In the genomic region with DNA sequence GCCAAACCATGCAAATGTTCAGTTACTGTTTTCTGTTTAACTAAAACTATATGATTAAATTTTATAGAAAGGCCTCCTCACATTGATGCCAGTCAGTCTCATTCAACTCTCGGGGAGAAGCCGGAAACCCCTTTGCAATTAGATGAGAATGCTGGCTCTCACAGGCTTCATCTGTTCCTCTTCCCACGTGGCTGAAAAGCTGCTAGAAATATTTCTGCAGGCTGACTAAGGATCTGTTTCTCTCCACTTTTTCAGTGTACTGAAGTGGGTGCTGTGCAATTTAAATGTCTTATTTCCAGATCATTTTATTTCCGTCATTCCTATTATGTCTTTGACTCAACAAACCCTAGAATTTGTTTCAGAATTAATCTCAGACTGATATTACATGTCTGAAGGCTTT, we compare ENCODE assay signal across 15 cellular contexts. TPM values are rescaled to one million over a fixed set of nuclear protein-coding genes. Genes with fewer than 3 reads are reported as not detected.
A peak's percentile ranks its signal among the peaks of the same experiment; 100 is the strongest.
DNase-seq lines count a peak whose midpoint lies in the region; ATAC-seq lines count a peak whose summit lies in the region.
"Had no signal": no experiment of that assay in that cellular context is flagged by ENCODE, and none has a peak within 500 bp of the region (broad histone marks: within the 10 kb centered on the region; RNA-seq: fewer than 3 reads in every experiment).

No MANE protein-coding gene starts in this region.

- no peaks in the 10 kb centered on the region for H3K79me2 ChIP-seq in Karpas-422 (ENCODE audit: low read length)

- H3K27ac ChIP-seq in Karpas-422 (ENCODE audit: low read length) = peak overlapping the region; percentile 21; the same call in 1 of the 2 replicates

- H3K4me1 Mint-ChIP-seq in memory B cell = peaks cover 5% of the 10 kb centered on the region
- H3K4me1 Mint-ChIP-seq in stimulated activated naive B cell treated with anti-CD40 and anti-IgM and Interleukin-4, amounts not matched to agents 10 μg/mL and 1 μg/mL and 100 μg/mL, for 72 hours = peaks cover 22 to 33% of the 10 kb centered on the region in 2 donors
- peaks cover 14% of the 10 kb centered on the region for H3K4me1 Mint-ChIP-seq in activated T-helper 2 cell treated with anti-CD3 and anti-CD28 coated beads, Interferon-gamma antibody, Interleukin-2, Interleukin-4, amounts not matched to agents 10 μg/mL and 5 μg/mL and 100 μg/mL, durations not matched to agents 14 hours and 24 hours and 36 hours (ENCODE audit: low read depth)
- H3K4me1 Mint-ChIP-seq: CD4-positive, CD25-positive, alpha-beta regulatory T cell had no signal

- H3K36me3 Mint-ChIP-seq in memory B cell = peaks cover 19% of the 10 kb centered on the region
- H3K36me3 Mint-ChIP-seq in stimulated activated naive B cell treated with anti-CD40 and anti-IgM and Interleukin-4, amounts not matched to agents 10 μg/mL and 1 μg/mL and 100 μg/mL, for 72 hours = peaks cover 17 to 27% of the 10 kb centered on the region in 2 donors
- H3K36me3 Mint-ChIP-seq in activated T-helper 2 cell treated with anti-CD3 and anti-CD28 coated beads, Interferon-gamma antibody, Interleukin-2, Interleukin-4, amounts not matched to agents 10 μg/mL and 5 μg/mL and 100 μg/mL, durations not matched to agents 14 hours and 24 hours and 36 hours (ENCODE audit: low read depth) = peaks cover 19% of the 10 kb centered on the region

- H3K4me2 ChIP-seq in Karpas-422 (ENCODE audit: low read depth, low read length, poor library complexity, severe bottlenecking) = peak overlapping the region; percentile 2

- H3K36me3 ChIP-seq in Karpas-422 (ENCODE audit: insufficient read depth, low read length) = peaks cover 50% of the 10 kb centered on the region; the same call in 1 of the 2 replicates

- H3K27me3 ChIP-seq in Karpas-422 (ENCODE audit: low read length) = no peaks in the 10 kb centered on the region
- H3K27me3 ChIP-seq: BE2C had no signal

- H3K9ac ChIP-seq in Karpas-422 (ENCODE audit: low read length) = no peak overlapping the region

- no peaks in the 10 kb centered on the region for H3K9me2 ChIP-seq in Karpas-422 (replicated peaks; ENCODE audit: insufficient read depth, low read length)

- intact Hi-C loops in activated T-helper 2 cell treated with anti-CD3 and anti-CD28 coated beads, Interferon-gamma antibody, Interleukin-2, Interleukin-4, amounts not matched to agents 10 μg/mL and 5 μg/mL and 100 μg/mL, durations not matched to agents 14 hours and 24 hours and 36 hours (cut with micrococcal nuclease) = no loop called here

- H3K9me3 ChIP-seq in Karpas-422 (ENCODE audit: low read length) = no peaks in the 10 kb centered on the region
- H3K9me3 ChIP-seq: BE2C, Caco-2 had no signal

- no peak overlapping the region for H3K4me3 Mint-ChIP-seq in memory B cell
- no peak overlapping the region for H3K4me3 Mint-ChIP-seq in stimulated activated naive B cell treated with anti-CD40 and anti-IgM and Interleukin-4, amounts not matched to agents 10 μg/mL and 1 μg/mL and 100 μg/mL, for 72 hours
- no peak overlapping the region for H3K4me3 Mint-ChIP-seq in activated T-helper 2 cell treated with anti-CD3 and anti-CD28 coated beads, Interferon-gamma antibody, Interleukin-2, Interleukin-4, amounts not matched to agents 10 μg/mL and 5 μg/mL and 100 μg/mL, durations not matched to agents 14 hours and 24 hours and 36 hours (ENCODE audit: low read depth)
- H3K4me3 Mint-ChIP-seq: CD4-positive, CD25-positive, alpha-beta regulatory T cell had no signal

- H3K4me1 ChIP-seq in Karpas-422 (ENCODE audit: low read length) = peaks cover 24% of the 10 kb centered on the region
- H3K4me1 ChIP-seq: BE2C, Caco-2 had no signal

- no peaks in the 10 kb centered on the region for H3K9me3 Mint-ChIP-seq in memory B cell
- no peaks in the 10 kb centered on the region for H3K9me3 Mint-ChIP-seq in stimulated activated naive B cell treated with anti-CD40 and anti-IgM and Interleukin-4, amounts not matched to agents 10 μg/mL and 1 μg/mL and 100 μg/mL, for 72 hours
- H3K9me3 Mint-ChIP-seq in activated T-helper 2 cell treated with anti-CD3 and anti-CD28 coated beads, Interferon-gamma antibody, Interleukin-2, Interleukin-4, amounts not matched to agents 10 μg/mL and 5 μg/mL and 100 μg/mL, durations not matched to agents 14 hours and 24 hours and 36 hours = no peaks in the 10 kb centered on the region
- H3K9me3 Mint-ChIP-seq: CD4-positive, CD25-positive, alpha-beta regulatory T cell had no signal

- no peak for ATAC-seq in memory B cell (ENCODE audit: low read depth)
- no peak for ATAC-seq in stimulated activated naive B cell treated with anti-CD40 and anti-IgM and Interleukin-4, amounts not matched to agents 10 μg/mL and 1 μg/mL and 100 μg/mL, for 72 hours (replicated peaks)
- ATAC-seq in HG03571 (IDR thresholded peaks at IDR 0.05; ENCODE audit: unreplicated experiment) = no peak

- no peaks in the 10 kb centered on the region for H4K20me1 ChIP-seq in Karpas-422 (ENCODE audit: insufficient read depth, low read depth, low read length)

- no peak overlapping the region for H3K4me3 ChIP-seq in Karpas-422 (ENCODE audit: low read length)

- H3K27me3 Mint-ChIP-seq in memory B cell = no peaks in the 10 kb centered on the region
- no peaks in the 10 kb centered on the region for H3K27me3 Mint-ChIP-seq in stimulated activated naive B cell treated with anti-CD40 and anti-IgM and Interleukin-4, amounts not matched to agents 10 μg/mL and 1 μg/mL and 100 μg/mL, for 72 hours
- H3K27me3 Mint-ChIP-seq in activated T-helper 2 cell treated with anti-CD3 and anti-CD28 coated beads, Interferon-gamma antibody, Interleukin-2, Interleukin-4, amounts not matched to agents 10 μg/mL and 5 μg/mL and 100 μg/mL, durations not matched to agents 14 hours and 24 hours and 36 hours (ENCODE audit: low read depth) = no peaks in the 10 kb centered on the region
- H3K27me3 Mint-ChIP-seq: CD4-positive, CD25-positive, alpha-beta regulatory T cell had no signal

- H2AFZ ChIP-seq in Karpas-422 (ENCODE audit: low read length) = no peak overlapping the region

- peak; percentile 53 for DNase-seq in Ammon's horn (ENCODE audit: low spot score)
- no peak for DNase-seq in Karpas-422
- DNase-seq in memory B cell (ENCODE audit: low spot score in 2 of 2) = no peak
- no peak for DNase-seq in stimulated activated naive B cell treated with anti-CD40 and anti-IgM and Interleukin-4, amounts not matched to agents 10 μg/mL and 1 μg/mL and 100 μg/mL, for 72 hours
- DNase-seq in activated T-helper 2 cell treated with anti-CD3 and anti-CD28 coated beads, Interferon-gamma antibody, Interleukin-2, Interleukin-4, amounts not matched to agents 10 μg/mL and 5 μg/mL and 100 μg/mL, durations not matched to agents 14 hours and 24 hours and 36 hours (ENCODE audit: low spot score) = no peak
- no peak for DNase-seq in A172 (ENCODE audit: low spot score)
- DNase-seq: 8988T; BE2C; C1 segment of cervical spinal cord; Caco-2; CD4-positive, CD25-positive, alpha-beta regulatory T cell; GDM1; GOT3; H7 had no signal

- peak overlapping the region; percentile 85 for H3K27ac Mint-ChIP-seq in memory B cell
- H3K27ac Mint-ChIP-seq in stimulated activated naive B cell treated with anti-CD40 and anti-IgM and Interleukin-4, amounts not matched to agents 10 μg/mL and 1 μg/mL and 100 μg/mL, for 72 hours = peak overlapping the region; percentile 43
- H3K27ac Mint-ChIP-seq in activated T-helper 2 cell treated with anti-CD3 and anti-CD28 coated beads, Interferon-gamma antibody, Interleukin-2, Interleukin-4, amounts not matched to agents 10 μg/mL and 5 μg/mL and 100 μg/mL, durations not matched to agents 14 hours and 24 hours and 36 hours = no peak overlapping the region
- H3K27ac Mint-ChIP-seq: CD4-positive, CD25-positive, alpha-beta regulatory T cell had no signal

RNA-seq across cellular contexts. Expression of a gene that starts 17.4 kb away (rescaled TPM):
- total RNA-seq in Karpas-422 (2014; rRNA removed; shearing (Covaris generic); ENCODE audit: low replicate concordance) = not detected in 2 replicates
- 2.1 and 2.9 TPM in 2 replicates for total RNA-seq in activated T-helper 2 cell treated with anti-CD3 and anti-CD28 coated beads, Interferon-gamma antibody, Interleukin-2, Interleukin-4, amounts not matched to agents 10 μg/mL and 5 μg/mL and 100 μg/mL, durations not matched to agents 14 hours and 24 hours and 36 hours
- 5.4 and 7.1 TPM in 2 replicates for total RNA-seq in A172 (2014; rRNA removed; shearing (Covaris generic))

RNA-seq across cellular contexts. Expression of a gene that starts 46.6 kb away (rescaled TPM):
- 28.6 and 51.8 TPM in 2 replicates for total RNA-seq in Karpas-422 (2014; rRNA removed; shearing (Covaris generic); ENCODE audit: low replicate concordance)
- 67.9 and 73.0 TPM in 2 replicates for total RNA-seq in activated T-helper 2 cell treated with anti-CD3 and anti-CD28 coated beads, Interferon-gamma antibody, Interleukin-2, Interleukin-4, amounts not matched to agents 10 μg/mL and 5 μg/mL and 100 μg/mL, durations not matched to agents 14 hours and 24 hours and 36 hours
- total RNA-seq in A172 (2014; rRNA removed; shearing (Covaris generic)) = 66.5 and 79.5 TPM in 2 replicates
